ENCODE assay signal across 9 cellular contexts in the genomic region with DNA sequence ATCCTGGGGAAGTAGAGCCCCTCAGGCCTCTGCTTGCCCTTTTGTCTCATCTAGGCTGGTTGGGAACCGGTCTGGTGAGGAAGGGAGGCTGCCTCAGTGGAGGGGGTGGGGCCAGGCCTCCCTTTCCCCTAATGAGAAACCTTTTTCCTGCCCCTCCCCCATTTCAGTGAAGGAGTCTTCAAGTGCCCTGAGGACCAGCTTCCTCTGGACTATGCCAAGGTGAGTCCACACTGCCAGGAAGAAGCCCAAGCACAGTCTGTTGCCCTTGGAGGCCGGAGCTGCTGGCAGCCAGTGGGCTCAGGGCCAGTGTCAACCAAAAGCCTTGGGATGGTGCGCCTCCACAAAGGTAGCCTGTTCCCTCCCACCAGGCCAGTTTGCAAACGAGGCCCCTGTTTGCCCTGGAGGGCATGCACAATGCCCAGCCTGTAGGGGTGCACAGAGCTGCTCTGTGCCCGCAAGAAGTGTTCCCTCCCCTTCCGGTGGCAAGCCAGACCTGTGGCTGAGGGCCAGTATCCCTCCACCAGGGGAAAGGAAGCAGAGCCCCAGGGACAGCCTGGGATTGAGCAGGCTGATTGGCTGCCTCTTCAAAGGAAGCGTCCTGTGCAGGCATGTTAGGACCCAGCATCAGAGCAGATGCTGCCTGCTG. TPM values are rescaled to one million over a fixed set of nuclear protein-coding genes. Genes with fewer than 3 reads are reported as not detected.
DNase-seq lines count a peak whose midpoint lies in the region; ATAC-seq and TF ChIP-seq lines count a peak whose summit lies in the region.
"Had no signal": no experiment of that assay in that cellular context is flagged by ENCODE, and none has a peak within 500 bp of the region (broad histone marks: within the 10 kb centered on the region; RNA-seq: fewer than 3 reads in every experiment).

No MANE protein-coding gene starts in this region.

- H3K36me3 ChIP-seq in ACC112 (ENCODE audit: insufficient read depth, low read length): peaks cover 12% of the 10 kb centered on the region; the same call in 1 of the 2 replicates

- H3K36me3 Mint-ChIP-seq in chondrocyte (ENCODE audit: low read depth): peaks cover 8% of the 10 kb centered on the region
- peaks cover 12% of the 10 kb centered on the region for H3K36me3 Mint-ChIP-seq in HFFc6 (ENCODE audit: low read depth)

- ATAC-seq in GM19463 (IDR thresholded peaks at IDR 0.05; ENCODE audit: unreplicated experiment): no peak
- ATAC-seq in GM21825 (IDR thresholded peaks at IDR 0.05; ENCODE audit: unreplicated experiment): no peak

- H3K4me1 ChIP-seq in ACC112 (ENCODE audit: control insufficient read depth, insufficient read depth, low read length, unreplicated experiment): peaks cover 33% of the 10 kb centered on the region

- H3K79me2 ChIP-seq in ACC112 (ENCODE audit: control insufficient read depth, insufficient read depth, low read length, unreplicated experiment): peaks cover 41% of the 10 kb centered on the region

- no peak overlapping the region for H3K27ac ChIP-seq in ACC112 (ENCODE audit: low read depth, low read length)

- H2AFZ ChIP-seq in ACC112 (ENCODE audit: low read length, unreplicated experiment): no peak overlapping the region

- H3K27me3 Mint-ChIP-seq in chondrocyte (ENCODE audit: low read depth) (no peaks in the 10 kb centered on the region), HFFc6 (ENCODE audit: insufficient read depth) (peaks cover 26% of the 10 kb centered on the region)

- DNase-seq in NCI-H2029 (lab: John Stamatoyannopoulos, UW) (peak; percentile 90), chondrocyte (ENCODE audit: low spot score) (peak; percentile 65), myocyte (ENCODE audit: low read depth) (peak; percentile 58), HFFc6 (no peak), iPS-NIHi11 (ENCODE audit: low spot score) (no peak)

- H3K4me3 Mint-ChIP-seq in chondrocyte (ENCODE audit: unreplicated experiment): peak overlapping the region; percentile 89
- H3K4me3 Mint-ChIP-seq in HFFc6: no peak overlapping the region; the same call in 1 of the 2 replicates
- H3K4me3 Mint-ChIP-seq: dendritic cell treated with granulocyte-macrophage colony-stimulating factor and Interleukin-4, amounts not matched to agents 40 ng/mL and 50 ng/mL, for 4 days had no signal

- H3K4me1 Mint-ChIP-seq in chondrocyte (ENCODE audit: low read depth) (peaks cover 33% of the 10 kb centered on the region), HFFc6 (ENCODE audit: low read depth) (peaks cover 32% of the 10 kb centered on the region)

- peak overlapping the region; percentile 95; the same call in 1 of the 2 replicates for H3K4me3 ChIP-seq in ACC112 (ENCODE audit: low read depth, low read length)

- TF ChIP-seq CTCF in chondrocyte (IDR thresholded peaks at IDR 0.05): no peak
- no peak for TF ChIP-seq CTCF in HFFc6 (IDR thresholded peaks at IDR 0.05)

- no peaks in the 10 kb centered on the region for H3K27me3 ChIP-seq in ACC112 (ENCODE audit: insufficient read depth, low read length)

- H3K9me3 Mint-ChIP-seq in chondrocyte (ENCODE audit: low read depth): no peaks in the 10 kb centered on the region
- no peaks in the 10 kb centered on the region for H3K9me3 Mint-ChIP-seq in HFFc6
- H3K9me3 Mint-ChIP-seq: dendritic cell treated with granulocyte-macrophage colony-stimulating factor and Interleukin-4, amounts not matched to agents 40 ng/mL and 50 ng/mL, for 4 days had no signal

- H3K27ac Mint-ChIP-seq in chondrocyte (ENCODE audit: unreplicated experiment): peak overlapping the region; percentile 94
- H3K27ac Mint-ChIP-seq in HFFc6: no peak overlapping the region
- H3K27ac Mint-ChIP-seq: dendritic cell treated with granulocyte-macrophage colony-stimulating factor and Interleukin-4, amounts not matched to agents 40 ng/mL and 50 ng/mL, for 4 days had no signal

RNA-seq across cellular contexts. Expression of a gene that starts 3.4 kb away (rescaled TPM):
- 68.0 to 76.3 TPM (median 73.3 TPM) in 3 replicates for total RNA-seq in chondrocyte
- total RNA-seq in myocyte: 173 and 248 TPM in 2 replicates
- 91.1 TPM for polyA plus RNA-seq in myocyte (2012)
- total RNA-seq in HFFc6 (2021; fragmentation: NEBNext Ultra II Directional; extraction: Animal tissue kit (Norgen Biotek cat#: 25700)): 10 to 100 TPM; 48.0 to 61.3 (median 53.8) TPM

RNA-seq across cellular contexts. Expression of a gene that starts 18.6 kb away (rescaled TPM):
- total RNA-seq in chondrocyte: 5.3 to 6.1 TPM (median 5.5 TPM) in 3 replicates
- 5.5 and 6.0 TPM in 2 replicates for total RNA-seq in myocyte
- 5.6 TPM for polyA plus RNA-seq in myocyte (2012)
- 1 to 10 TPM; 1.9 to 3.1 (median 2.5) TPM for total RNA-seq in HFFc6 (2021; fragmentation: NEBNext Ultra II Directional; extraction: Animal tissue kit (Norgen Biotek cat#: 25700))

RNA-seq across cellular contexts. Expression of a gene that starts 21.1 kb away (rescaled TPM):
- total RNA-seq in chondrocyte: 12.4 to 12.9 TPM (median 12.6 TPM) in 3 replicates
- 11.1 and 22.3 TPM in 2 replicates for total RNA-seq in myocyte
- polyA plus RNA-seq in myocyte (2012): 18.4 TPM
- 10 to 100 TPM in 4 of 6 experiments, 1 to 10 TPM in 2; 8.0 to 14.6 (median 11.3) TPM for total RNA-seq in HFFc6 (2021; fragmentation: NEBNext Ultra II Directional; extraction: Animal tissue kit (Norgen Biotek cat#: 25700))

RNA-seq across cellular contexts. Expression of a gene that starts 27.4 kb away (rescaled TPM):
- total RNA-seq in chondrocyte: 853 to 1,026 TPM (median 884 TPM) in 3 replicates
- 261 and 384 TPM in 2 replicates for total RNA-seq in myocyte
- 793 TPM for polyA plus RNA-seq in myocyte (2012)
- total RNA-seq in HFFc6 (2021; fragmentation: NEBNext Ultra II Directional; extraction: Animal tissue kit (Norgen Biotek cat#: 25700)): 1,000 to 10,000 TPM; 1,227 to 1,529 (median 1,391) TPM

RNA-seq across cellular contexts. Expression of a gene that starts 29.5 kb away (rescaled TPM):
- 128 to 132 TPM (median 131 TPM) in 3 replicates for total RNA-seq in chondrocyte
- total RNA-seq in myocyte: 162 and 198 TPM in 2 replicates
- 125 TPM for polyA plus RNA-seq in myocyte (2012)
- 100 to 1,000 TPM; 161 to 219 (median 192) TPM for total RNA-seq in HFFc6 (2021; fragmentation: NEBNext Ultra II Directional; extraction: Animal tissue kit (Norgen Biotek cat#: 25700))

Comparison
In these comparisons a context has a peak if more than half of its experiments do, and no peak if none do; other contexts are left out.
1. DNase-seq: peak in NCI-H2029 (single experiment), chondrocyte (single experiment) and myocyte (single experiment); none in HFFc6 (single experiment) and iPS-NIHi11 (single experiment).